1 cellular context compared by ENCODE assay signal in the genomic region with DNA sequence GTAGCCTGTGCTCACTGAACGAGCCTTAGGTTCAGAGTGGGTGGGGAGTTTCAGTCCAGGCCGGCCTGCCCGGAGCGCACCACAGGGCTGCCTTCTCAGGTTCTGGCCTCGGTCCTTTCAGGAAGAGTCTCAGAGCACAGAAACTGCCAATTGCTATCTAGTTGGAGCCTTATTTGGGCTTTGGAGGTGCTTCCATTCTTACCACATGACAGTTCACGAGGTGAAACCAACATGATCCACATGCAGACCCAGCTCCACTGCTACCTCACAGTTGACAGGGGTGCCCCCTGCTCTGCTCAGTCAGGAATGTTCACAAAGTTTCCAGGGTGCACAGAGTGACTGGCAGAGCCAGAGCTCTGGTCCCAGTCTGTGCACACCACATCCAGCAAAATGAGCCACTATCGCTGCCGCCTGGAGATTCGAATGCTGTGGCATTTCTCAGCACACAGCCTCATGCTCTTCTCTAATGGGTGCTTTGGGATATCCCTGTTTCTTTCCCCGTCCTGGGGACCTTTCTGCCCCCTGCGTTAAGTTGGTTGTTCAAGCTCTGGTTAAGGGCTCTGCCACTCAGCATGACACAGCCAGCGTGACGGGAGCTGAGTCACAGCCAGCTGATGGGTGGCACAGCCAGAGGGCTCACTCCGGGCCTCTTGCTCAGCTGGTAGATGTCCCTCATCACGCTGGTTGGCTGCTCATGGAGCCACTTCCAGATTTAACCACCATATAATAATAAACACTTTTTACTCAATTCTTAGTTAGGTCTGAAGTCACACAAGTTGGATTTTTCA.
TF ChIP-seq lines count a peak whose summit lies in the region.

No MANE protein-coding gene starts in this region.

TF ChIP-seq in GM12878, 131 proteins besides CTCF, POLR2A, EP300 and RAD21:
- TF ChIP-seq, protein P1, sequence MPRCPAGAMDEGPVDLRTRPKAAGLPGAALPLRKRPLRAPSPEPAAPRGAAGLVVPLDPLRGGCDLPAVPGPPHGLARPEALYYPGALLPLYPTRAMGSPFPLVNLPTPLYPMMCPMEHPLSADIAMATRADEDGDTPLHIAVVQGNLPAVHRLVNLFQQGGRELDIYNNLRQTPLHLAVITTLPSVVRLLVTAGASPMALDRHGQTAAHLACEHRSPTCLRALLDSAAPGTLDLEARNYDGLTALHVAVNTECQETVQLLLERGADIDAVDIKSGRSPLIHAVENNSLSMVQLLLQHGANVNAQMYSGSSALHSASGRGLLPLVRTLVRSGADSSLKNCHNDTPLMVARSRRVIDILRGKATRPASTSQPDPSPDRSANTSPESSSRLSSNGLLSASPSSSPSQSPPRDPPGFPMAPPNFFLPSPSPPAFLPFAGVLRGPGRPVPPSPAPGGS (IDR thresholded peaks at IDR 0.05; ENCODE audit: borderline replicate concordance, insufficient read depth, low read depth, low read length, poor library complexity, severe bottlenecking) = peak; percentile 68
- no peak for TF ChIP-seq SUPT20H (IDR thresholded peaks at IDR 0.05; ENCODE audit: borderline replicate concordance, control insufficient read depth, low read depth, low read length)
